ENCODE assay signal across 3 cellular contexts in genomic region chr2:110395990-110396389, GRCh38.
DNase-seq lines count a peak whose midpoint lies in the region; ATAC-seq and TF ChIP-seq lines count a peak whose summit lies in the region.
"Not testable (repeated sequence)": the region's sequence is repeated elsewhere in the genome, so short reads cannot be mapped to it uniquely, and the experiment has no call there.

No MANE protein-coding gene starts in this region.

- TF ChIP-seq CTCF in GM23338 (conservative IDR thresholded peaks at IDR 0.05; ENCODE audit: low read depth in 2 of 2); HCT116 (IDR thresholded peaks at IDR 0.05 in 2 of 3, conservative IDR thresholded peaks at IDR 0.05 in 1 of 3; ENCODE audit: borderline replicate concordance in 1 of 3, insufficient read depth in 1 of 3, low read depth in 2 of 3, low read length in 2 of 3): not testable (repeated sequence)

- not testable (repeated sequence) for TF ChIP-seq RAD21 in HCT116 (IDR thresholded peaks at IDR 0.05; ENCODE audit: low read depth)

- H3K9ac ChIP-seq in HCT116 (ENCODE audit: low read length) = not testable (repeated sequence)

- H3K4me3 Mint-ChIP-seq in GM23338 = not testable (repeated sequence)

- H3K9me2 ChIP-seq in GM23338 (ENCODE audit: insufficient read depth); HCT116 (ENCODE audit: insufficient read depth): not testable (repeated sequence)

- peak; percentile 45; the same call in 1 of the 3 replicates for ATAC-seq in GM23338
- peak; percentile 44; the same call in 1 of the 2 replicates for ATAC-seq in HCT116
- peak; percentile 27 for ATAC-seq in Right ventricle myocardium superior (ENCODE audit: poor library complexity)

- not testable (repeated sequence) for H3K36me3 ChIP-seq in GM23338 (ENCODE audit: insufficient read depth); HCT116 (ENCODE audit: control insufficient read depth in 1 of 2, insufficient read depth in 2 of 2, low read length in 2 of 2)

- not testable (repeated sequence) for H3K36me3 Mint-ChIP-seq in GM23338 (ENCODE audit: low read depth)

- not testable (repeated sequence) for H3K27me3 Mint-ChIP-seq in GM23338 (ENCODE audit: insufficient read depth, low read depth, poor library complexity)

- intact Hi-C loops in HCT116 (cut with micrococcal nuclease); Right ventricle myocardium superior (cut with DNase I): not testable (repeated sequence)

- H3K9me3 Mint-ChIP-seq in GM23338 = not testable (repeated sequence)

- DNase-seq in GM23338 (ENCODE audit: low spot score); HCT116 (ENCODE audit: low read depth, low spot score); Right ventricle myocardium superior: not testable (repeated sequence)

- not testable (repeated sequence) for TF ChIP-seq POLR2A in HCT116 (IDR thresholded peaks at IDR 0.05; ENCODE audit: borderline replicate concordance, extremely low read depth, insufficient read depth, insufficient read length)

- not testable (repeated sequence) for H3K27me3 ChIP-seq in GM23338 (ENCODE audit: insufficient read depth); HCT116 (ENCODE audit: insufficient read depth, low read length)

- H3K4me1 ChIP-seq in GM23338 (ENCODE audit: insufficient read depth); HCT116 (ENCODE audit: control insufficient read depth in 1 of 2, insufficient read depth in 2 of 2, low read length in 2 of 2): not testable (repeated sequence)

- H3K79me2 ChIP-seq in GM23338 (replicated peaks; ENCODE audit: insufficient read depth); HCT116 (ENCODE audit: insufficient read depth, low read length): not testable (repeated sequence)

- BruUV-seq in HCT116 (replicated peaks; lab: Mats Ljungman, UMichigan) = not testable (repeated sequence)

- H4K20me1 ChIP-seq in GM23338 (replicated peaks; ENCODE audit: insufficient read depth); HCT116 (ENCODE audit: insufficient read depth): not testable (repeated sequence)

- not testable (repeated sequence) for H2AFZ ChIP-seq in GM23338; HCT116 (ENCODE audit: low read depth, low read length, poor library complexity, severe bottlenecking)

- H3K4me3 ChIP-seq in GM23338; HCT116 (replicated peaks in 1 of 2; ENCODE audit: low read depth in 1 of 2, low read length in 2 of 2): not testable (repeated sequence)

- H3K9me3 ChIP-seq in HCT116 (ENCODE audit: control insufficient read depth in 1 of 2, insufficient read depth in 1 of 2, low read depth in 1 of 2, low read length in 2 of 2) = not testable (repeated sequence)

- not testable (repeated sequence) for H3K4me1 Mint-ChIP-seq in GM23338

- not testable (repeated sequence) for H3F3A ChIP-seq in GM23338 (replicated peaks; ENCODE audit: low read depth)

- H3K27ac Mint-ChIP-seq in GM23338 = not testable (repeated sequence)

- CTCF ChIA-PET in HCT116 (lab: Charles Lee) = not testable (repeated sequence)

- H3K4me2 ChIP-seq in GM23338; HCT116 (ENCODE audit: low read length): not testable (repeated sequence)

- H3K27ac ChIP-seq in GM23338 (ENCODE audit: low read depth); HCT116 (ENCODE audit: low read depth, low read length): not testable (repeated sequence)

- POLR2A ChIA-PET in HCT116 (lab: Charles Lee) = not testable (repeated sequence)

- RAD21 ChIA-PET in HCT116 (lab: Charles Lee; ENCODE audit: low non-redundant PET in 1 of 2, low total read pairs in 2 of 2, uncharacterized antibody in 2 of 2, unreplicated experiment in 2 of 2) = not testable (repeated sequence)
